In genomic region chr6:71376830-71377229, GRCh38 we compare ENCODE assay signal across 22 cellular contexts.
DNase-seq lines count a peak whose midpoint lies in the region; ATAC-seq, FAIRE-seq and TF ChIP-seq lines count a peak whose summit lies in the region.
"Had no signal": no experiment of that assay in that cellular context is flagged by ENCODE, and none has a peak within 500 bp of the region (broad histone marks: within the 10 kb centered on the region; RNA-seq: fewer than 3 reads in every experiment).

No MANE protein-coding gene starts in this region.

- H3K9me3 ChIP-seq in breast epithelium (no peaks in the 10 kb centered on the region), mammary epithelial cell (replicated peaks; ENCODE audit: insufficient read depth, low read length) (no peaks in the 10 kb centered on the region), lung (ENCODE audit: control insufficient read depth in 2 of 2, insufficient read depth in 1 of 2, low read length in 1 of 2) (no peaks in the 10 kb centered on the region), upper lobe of right lung (no peaks in the 10 kb centered on the region), hepatocyte (ENCODE audit: low read depth) (no peaks in the 10 kb centered on the region)

- DNase-seq in breast epithelium (ENCODE audit: low spot score in 2 of 2) (no peak), MCF 10A (ENCODE audit: unreplicated experiment) (no peak), mammary epithelial cell (no peak), lung (ENCODE audit: low spot score) (no peak), upper lobe of right lung (no peak), GM12891 (ENCODE audit: insufficient read length, low spot score) (no peak), hepatocyte (ENCODE audit: low spot score) (no peak)
- DNase-seq: ACHN; C1 segment of cervical spinal cord; CD4-positive, alpha-beta memory T cell; COR-L47; DMS79; EL; GDM1; GM23248; H7; HCEC 1CT had no signal

- no peak overlapping the region for H3K9ac ChIP-seq in mammary epithelial cell (ENCODE audit: insufficient read depth, low read length)
- H3K9ac ChIP-seq: GM23248 had no signal

- no peaks in the 10 kb centered on the region for H3K9me2 ChIP-seq in hepatocyte (replicated peaks; ENCODE audit: insufficient read depth)

- H3K4me2 ChIP-seq in mammary epithelial cell (ENCODE audit: insufficient read depth, low read depth, low read length) (peak overlapping the region; percentile 67), hepatocyte (no peak overlapping the region)

- TF ChIP-seq POLR2A in breast epithelium (IDR thresholded peaks at IDR 0.05) (no peak), GM12891 (IDR thresholded peaks at IDR 0.05; ENCODE audit: low read depth, low read length) (no peak)

- no TSS peak for BruUV-seq in MCF 10A (replicated peaks; lab: Mats Ljungman, UMichigan)
- BruUV-seq in mammary epithelial cell (replicated peaks; lab: Mats Ljungman, UMichigan) = no TSS peak

- no peaks in the 10 kb centered on the region for H3K4me1 ChIP-seq in breast epithelium
- H3K4me1 ChIP-seq in mammary epithelial cell (ENCODE audit: insufficient read depth, low read length) = peaks cover 31% of the 10 kb centered on the region
- H3K4me1 ChIP-seq in lung (ENCODE audit: control insufficient read depth in 2 of 2, insufficient read depth in 2 of 2, low read length in 2 of 2) = peaks cover 0 to 17% of the 10 kb centered on the region in 2 donors
- peaks cover 9% of the 10 kb centered on the region for H3K4me1 ChIP-seq in upper lobe of right lung
- H3K4me1 ChIP-seq in hepatocyte (ENCODE audit: insufficient read depth) = no peaks in the 10 kb centered on the region

- peaks cover 7% of the 10 kb centered on the region for H3K4me1 Mint-ChIP-seq in MCF 10A (ENCODE audit: insufficient read depth, unreplicated experiment)
- H3K4me1 Mint-ChIP-seq: CD4-positive, alpha-beta memory T cell had no signal

- H3K27ac ChIP-seq in breast epithelium (peak overlapping the region; percentile 66 to 78), mammary epithelial cell (ENCODE audit: insufficient read depth, low read depth, low read length) (peak overlapping the region; percentile 78), lung (ENCODE audit: low read depth in 1 of 2, low read length in 1 of 2) (no peak overlapping the region), upper lobe of right lung (no peak overlapping the region), hepatocyte (no peak overlapping the region)
- H3K27ac ChIP-seq: 22Rv1, GM23248 had no signal

- no peak for FAIRE-seq in GM12891 (lab: Jason Lieb, UNC)
- FAIRE-seq: GM12878, GM18507, H1 had no signal

- dilution Hi-C loops in mammary epithelial cell (cut with HindIII; ENCODE audit: low sequenced_read_pairs) = no loop called here

- peak; percentile 34 for ATAC-seq in lung (ENCODE audit: insufficient read depth, low FRiP score)
- ATAC-seq in upper lobe of right lung = peak; percentile 22
- no peak for ATAC-seq in GM21825 (IDR thresholded peaks at IDR 0.05; ENCODE audit: unreplicated experiment)
- ATAC-seq: GM12878 had no signal

- H4K20me1 ChIP-seq in mammary epithelial cell (ENCODE audit: insufficient read depth, low read length) = no peaks in the 10 kb centered on the region
- H4K20me1 ChIP-seq in hepatocyte (ENCODE audit: insufficient read depth, poor library complexity, severe bottlenecking) = no peaks in the 10 kb centered on the region

- H3K4me3 Mint-ChIP-seq in MCF 10A (ENCODE audit: unreplicated experiment) = no peak overlapping the region
- H3K4me3 Mint-ChIP-seq: CD4-positive, alpha-beta memory T cell had no signal

- in situ Hi-C loops in mammary epithelial cell (cut with MboI; ENCODE audit: low sequenced_read_pairs in 2 of 2) = loop anchor here in 1 of 2 donors (25.0 kb wide), 1 partner anchor 660 kb away; no protein-coding TSS in a partner anchor

- H2AFZ ChIP-seq in mammary epithelial cell (ENCODE audit: low read depth, low read length) = no peak overlapping the region
- H2AFZ ChIP-seq in hepatocyte = no peak overlapping the region
- H2AFZ ChIP-seq: GM23248 had no signal

- no peak for TF ChIP-seq CTCF in breast epithelium (IDR thresholded peaks at IDR 0.05)
- no peak for TF ChIP-seq CTCF in MCF 10A (IDR thresholded peaks at IDR 0.05; ENCODE audit: unreplicated experiment)
- TF ChIP-seq CTCF in mammary epithelial cell (conservative IDR thresholded peaks at IDR 0.05 in 1 of 2, IDR thresholded peaks at IDR 0.05 in 1 of 2; ENCODE audit: extremely low read depth in 1 of 2, insufficient read depth in 1 of 2, low read depth in 1 of 2, low read length in 2 of 2) = no peak
- no peak for TF ChIP-seq CTCF in lung (IDR thresholded peaks at IDR 0.05; ENCODE audit: control extremely low read depth, extremely low read depth)
- no peak for TF ChIP-seq CTCF in upper lobe of right lung (IDR thresholded peaks at IDR 0.05)
- TF ChIP-seq CTCF in hepatocyte (IDR thresholded peaks at IDR 0.05; ENCODE audit: poor library complexity) = no peak

- H3K27me3 Mint-ChIP-seq in MCF 10A (ENCODE audit: insufficient read depth, unreplicated experiment) = no peaks in the 10 kb centered on the region

- H3K9me3 Mint-ChIP-seq in MCF 10A (ENCODE audit: unreplicated experiment) = no peaks in the 10 kb centered on the region

- H3K27me3 ChIP-seq in breast epithelium (no peaks in the 10 kb centered on the region), mammary epithelial cell (ENCODE audit: insufficient read depth, low read length) (no peaks in the 10 kb centered on the region), lung (ENCODE audit: control insufficient read depth, insufficient read depth) (no peaks in the 10 kb centered on the region), upper lobe of right lung (no peaks in the 10 kb centered on the region), hepatocyte (no peaks in the 10 kb centered on the region)

- POLR2A ChIA-PET in MCF 10A (lab: Yijun Ruan, JAX) = no interaction called here

- intact Hi-C loops in breast epithelium (cut with DNase I; ENCODE audit: low total_unique reads) (no loop called here), MCF 10A (cut with micrococcal nuclease) (no loop called here), mammary epithelial cell (cut with micrococcal nuclease) (no loop called here), upper lobe of right lung (cut with DNase I) (no loop called here)

- H3K36me3 ChIP-seq in breast epithelium = no peaks in the 10 kb centered on the region
- peaks cover 21% of the 10 kb centered on the region for H3K36me3 ChIP-seq in mammary epithelial cell (ENCODE audit: insufficient read depth, low read length)
- H3K36me3 ChIP-seq in lung (ENCODE audit: control insufficient read depth in 2 of 2, insufficient read depth in 2 of 2, low read length in 2 of 2) = peaks cover 0 to 3% of the 10 kb centered on the region in 2 donors
- peaks cover 12% of the 10 kb centered on the region for H3K36me3 ChIP-seq in upper lobe of right lung
- no peaks in the 10 kb centered on the region for H3K36me3 ChIP-seq in hepatocyte (replicated peaks; ENCODE audit: insufficient read depth, low read depth)

- CTCF ChIA-PET in MCF 10A (lab: Yijun Ruan, JAX) (interaction anchor here (0.6 to 2.3 kb wide), 2 partner anchors 290 to 709 kb away, joined by 3 to 6 read pairs; no protein-coding TSS in a partner anchor), mammary epithelial cell (lab: Charles Lee; ENCODE audit: low non-redundant PET) (no interaction called here)

- no peak overlapping the region for H3K27ac Mint-ChIP-seq in MCF 10A (ENCODE audit: low read depth, unreplicated experiment)
- H3K27ac Mint-ChIP-seq: CD4-positive, alpha-beta memory T cell had no signal

- peaks cover 66% of the 10 kb centered on the region for H3K79me2 ChIP-seq in mammary epithelial cell (ENCODE audit: insufficient read depth, low read length)
- H3K79me2 ChIP-seq in hepatocyte = peaks cover 3% of the 10 kb centered on the region

- no peak overlapping the region for H3K4me3 ChIP-seq in breast epithelium
- H3K4me3 ChIP-seq in mammary epithelial cell (replicated peaks in 1 of 3; ENCODE audit: insufficient read depth in 1 of 3, low read depth in 2 of 3, low read length in 3 of 3) = no peak overlapping the region
- no peak overlapping the region for H3K4me3 ChIP-seq in lung
- no peak overlapping the region for H3K4me3 ChIP-seq in upper lobe of right lung
- no peak overlapping the region for H3K4me3 ChIP-seq in hepatocyte
- H3K4me3 ChIP-seq: GM12878, GM23248 had no signal

- no peaks in the 10 kb centered on the region for H3K36me3 Mint-ChIP-seq in MCF 10A (ENCODE audit: insufficient read depth, unreplicated experiment)
- H3K36me3 Mint-ChIP-seq: CD4-positive, alpha-beta memory T cell had no signal

- WGBS in mammary epithelial cell (ENCODE audit: low coverage, missing lambda C conversion rate) = 47% methylated on average over 2 of the region's 2 CpGs
- 58 to 71% methylated on average over 2 of the region's 2 CpGs for WGBS in lung, 2 donors
- 83% methylated on average over 2 of the region's 2 CpGs for WGBS in hepatocyte (ENCODE audit: low lambda C conversion rate, missing lambda C conversion rate)

TF ChIP-seq in GM12891, 5 proteins besides CTCF, POLR2A, EP300 and RAD21:
- TF ChIP-seq POU2F2 (IDR thresholded peaks at IDR 0.05; ENCODE audit: low read depth, low read length) = no peak
- no peak for TF ChIP-seq SPI1 (IDR thresholded peaks at IDR 0.05; ENCODE audit: low read depth, low read length)
- no peak for TF ChIP-seq POLR2AphosphoS5 (IDR thresholded peaks at IDR 0.05; ENCODE audit: low read depth, low read length)
- no peak for TF ChIP-seq PAX5 (IDR thresholded peaks at IDR 0.05; ENCODE audit: insufficient read depth, low read length, severe bottlenecking)
- TF ChIP-seq TAF1 (IDR thresholded peaks at IDR 0.05; ENCODE audit: low read depth, low read length) = no peak

Comparison
In these comparisons a context has a peak if more than half of its experiments do, and no peak if none do; other contexts are left out.
1. H3K27ac ChIP-seq: peak in breast epithelium (2 of 2) and mammary epithelial cell (single experiment); none in lung (0 of 2), upper lobe of right lung (single experiment) and hepatocyte (single experiment).